1 cellular context compared by ENCODE assay signal in the genomic region with DNA sequence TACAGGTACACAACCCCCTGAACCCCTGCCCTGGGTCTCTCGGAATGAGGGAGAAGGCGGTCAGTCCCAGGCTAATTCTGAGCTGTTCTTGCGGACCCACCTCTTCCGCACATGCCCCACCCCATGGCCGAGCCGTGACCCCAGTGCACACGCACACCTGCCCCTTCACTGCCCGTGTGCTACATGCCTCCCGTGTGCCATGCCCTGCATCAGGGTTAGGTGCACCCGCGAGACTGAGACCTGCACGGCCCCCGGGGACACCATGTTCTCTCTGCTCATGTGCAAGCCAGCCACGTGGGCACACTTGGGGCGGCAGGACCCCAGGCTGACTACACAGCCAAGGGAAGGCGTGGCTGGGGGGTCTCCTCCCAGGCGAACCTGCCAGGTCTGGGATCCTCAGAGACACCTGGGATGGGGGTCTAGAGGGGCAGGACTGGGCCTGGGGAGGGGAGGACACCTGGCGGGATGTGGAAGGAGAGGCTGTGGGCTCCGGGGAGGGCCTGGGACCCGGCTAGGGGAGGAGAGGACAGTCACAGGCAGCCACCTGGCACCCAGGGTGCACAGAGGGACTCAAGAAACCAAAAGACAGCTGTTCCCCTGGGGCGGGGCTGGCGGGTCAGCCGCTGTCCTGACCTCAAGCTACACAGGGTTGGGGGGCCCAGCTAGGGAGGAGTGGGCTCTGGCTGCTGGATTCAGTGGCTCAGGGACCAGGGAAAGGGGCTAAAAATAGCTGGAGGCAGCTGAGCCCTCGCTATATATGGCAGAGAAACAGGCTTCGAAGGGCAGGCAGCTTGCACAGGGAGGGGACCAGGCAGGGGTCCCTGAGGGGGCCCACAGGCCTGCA.
TF ChIP-seq lines count a peak whose summit lies in the region.

No MANE protein-coding gene starts in this region.

TF ChIP-seq in H1, 55 proteins besides CTCF, POLR2A, EP300 and RAD21:
- no peak for TF ChIP-seq MAFK (IDR thresholded peaks at IDR 0.05; ENCODE audit: low read depth, low read length)
- no peak for TF ChIP-seq YY1 (IDR thresholded peaks at IDR 0.05; ENCODE audit: low read depth, low read length)
- TF ChIP-seq SIRT6 (IDR thresholded peaks at IDR 0.05; ENCODE audit: low read length) = no peak
- TF ChIP-seq EGR1 (IDR thresholded peaks at IDR 0.05; ENCODE audit: borderline replicate concordance, low read depth, low read length) = no peak
- TF ChIP-seq KDM1A (IDR thresholded peaks at IDR 0.05; ENCODE audit: borderline replicate concordance, low read length) = no peak
- no peak for TF ChIP-seq SUZ12 (IDR thresholded peaks at IDR 0.05; ENCODE audit: low read length)
- no peak for TF ChIP-seq EZH2 (IDR thresholded peaks at IDR 0.05; ENCODE audit: low read depth, low read length, severe bottlenecking)
- TF ChIP-seq, protein P1, sequence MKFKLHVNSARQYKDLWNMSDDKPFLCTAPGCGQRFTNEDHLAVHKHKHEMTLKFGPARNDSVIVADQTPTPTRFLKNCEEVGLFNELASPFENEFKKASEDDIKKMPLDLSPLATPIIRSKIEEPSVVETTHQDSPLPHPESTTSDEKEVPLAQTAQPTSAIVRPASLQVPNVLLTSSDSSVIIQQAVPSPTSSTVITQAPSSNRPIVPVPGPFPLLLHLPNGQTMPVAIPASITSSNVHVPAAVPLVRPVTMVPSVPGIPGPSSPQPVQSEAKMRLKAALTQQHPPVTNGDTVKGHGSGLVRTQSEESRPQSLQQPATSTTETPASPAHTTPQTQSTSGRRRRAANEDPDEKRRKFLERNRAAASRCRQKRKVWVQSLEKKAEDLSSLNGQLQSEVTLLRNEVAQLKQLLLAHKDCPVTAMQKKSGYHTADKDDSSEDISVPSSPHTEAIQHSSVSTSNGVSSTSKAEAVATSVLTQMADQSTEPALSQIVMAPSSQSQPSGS (IDR thresholded peaks at IDR 0.05; ENCODE audit: low read length) = no peak
- no peak for TF ChIP-seq SIN3A (conservative IDR thresholded peaks at IDR 0.05 in 1 of 2, IDR thresholded peaks at IDR 0.05 in 1 of 2; ENCODE audit: low read depth in 1 of 2, low read length in 2 of 2)
- TF ChIP-seq BCL11A (IDR thresholded peaks at IDR 0.05; ENCODE audit: low read depth in 2 of 2, low read length in 2 of 2) = no peak
- TF ChIP-seq POU5F1 (IDR thresholded peaks at IDR 0.05; ENCODE audit: low read depth, low read length) = no peak
- TF ChIP-seq BRCA1 (IDR thresholded peaks at IDR 0.05; ENCODE audit: low read depth, low read length) = no peak
- TF ChIP-seq SRF (IDR thresholded peaks at IDR 0.05; ENCODE audit: low read depth, low read length) = no peak
- no peak for TF ChIP-seq TEAD4 (IDR thresholded peaks at IDR 0.05; ENCODE audit: low read depth, low read length)
- TF ChIP-seq ZNF274 (IDR thresholded peaks at IDR 0.05; ENCODE audit: borderline replicate concordance, extremely low read depth, low read length) = no peak
- TF ChIP-seq SP2 (IDR thresholded peaks at IDR 0.05; ENCODE audit: low read length) = no peak
